ENCODE assay signal across 9 cellular contexts in genomic region chr10:83373659-83374058, GRCh38.
DNase-seq lines count a peak whose midpoint lies in the region; ATAC-seq and TF ChIP-seq lines count a peak whose summit lies in the region.
"Had no signal": no experiment of that assay in that cellular context is flagged by ENCODE, and none has a peak within 500 bp of the region (broad histone marks: within the 10 kb centered on the region; RNA-seq: fewer than 3 reads in every experiment).

No MANE protein-coding gene starts in this region.

- H3K27me3 Mint-ChIP-seq in Caco-2 (ENCODE audit: insufficient read depth, unreplicated experiment) (peaks cover 4% of the 10 kb centered on the region), natural killer cell (ENCODE audit: low read depth in 2 of 2) (no peaks in the 10 kb centered on the region)

- ATAC-seq in HG02610 (IDR thresholded peaks at IDR 0.05; ENCODE audit: unreplicated experiment) (peak; percentile 54), HG02938 (IDR thresholded peaks at IDR 0.05; ENCODE audit: unreplicated experiment) (no peak), HG03135 (IDR thresholded peaks at IDR 0.05; ENCODE audit: unreplicated experiment) (no peak), natural killer cell (no peak)

- POLR2A ChIA-PET in Caco-2 (lab: Charles Lee), result no interaction called here

- intact Hi-C loops in Caco-2 (cut with micrococcal nuclease; ENCODE audit: unreplicated experiment), result loop anchor here (5.0 kb wide), 1 partner anchor 576 kb away; no protein-coding TSS in a partner anchor
- intact Hi-C loops in natural killer cell (cut with micrococcal nuclease), result no loop called here

- H3K36me3 ChIP-seq in Caco-2 (ENCODE audit: control insufficient read depth, insufficient read depth, low read length), result no peaks in the 10 kb centered on the region
- H3K36me3 ChIP-seq: SJSA1 had no signal

- CTCF ChIA-PET in Caco-2 (lab: Charles Lee), result no interaction called here

- BruUV-seq in Caco-2 (replicated peaks; lab: Mats Ljungman, UMichigan), result no TSS peak

- no peaks in the 10 kb centered on the region for H3K4me1 ChIP-seq in Caco-2
- H3K4me1 ChIP-seq: SJSA1 had no signal

- DNase-seq in Caco-2 (peak in 1 of 2 experiments; percentile 43), SKM-1 (lab: John Stamatoyannopoulos, UW; ENCODE audit: unreplicated experiment) (peak; percentile 58), hepatic stellate cell (ENCODE audit: low spot score) (peak; percentile 3), DMS114 treated with DMSO at 0.1 percent for 48 hours (lab: John Stamatoyannopoulos, UW; ENCODE audit: unreplicated experiment) (no peak), natural killer cell (no peak)

- no peaks in the 10 kb centered on the region for H3K27me3 ChIP-seq in Caco-2 (replicated peaks; ENCODE audit: control insufficient read depth, insufficient read depth, low read length)
- H3K27me3 ChIP-seq: SJSA1 had no signal

- no peak overlapping the region for H3K27ac Mint-ChIP-seq in Caco-2 (ENCODE audit: unreplicated experiment)
- H3K27ac Mint-ChIP-seq in natural killer cell, result no peak overlapping the region

- H3K36me3 Mint-ChIP-seq in Caco-2 (ENCODE audit: insufficient read depth, unreplicated experiment), result no peaks in the 10 kb centered on the region
- peaks cover 17% of the 10 kb centered on the region for H3K36me3 Mint-ChIP-seq in natural killer cell

- H3K4me1 Mint-ChIP-seq in Caco-2 (ENCODE audit: low read depth, unreplicated experiment), result no peaks in the 10 kb centered on the region
- H3K4me1 Mint-ChIP-seq in natural killer cell, result no peaks in the 10 kb centered on the region

- H3K9me3 ChIP-seq in Caco-2, result no peaks in the 10 kb centered on the region; the same call in 1 of the 2 replicates

- peak; percentile 27 to 47 for TF ChIP-seq CTCF in Caco-2 (IDR thresholded peaks at IDR 0.05; ENCODE audit: insufficient read depth in 1 of 2, low read depth in 1 of 2, low read length in 1 of 2, severe bottlenecking in 1 of 2, unreplicated experiment in 1 of 2)
- TF ChIP-seq CTCF in natural killer cell (IDR thresholded peaks at IDR 0.05), result no peak

- no peak overlapping the region for H3K4me3 ChIP-seq in Caco-2 (ENCODE audit: low read depth, low read length)
- H3K4me3 ChIP-seq: SJSA1 had no signal

- H3K4me3 Mint-ChIP-seq in Caco-2 (ENCODE audit: unreplicated experiment) (no peak overlapping the region), natural killer cell (no peak overlapping the region)

- no peaks in the 10 kb centered on the region for H3K9me3 Mint-ChIP-seq in Caco-2 (ENCODE audit: unreplicated experiment)
- H3K9me3 Mint-ChIP-seq in natural killer cell, result peaks cover 10 to 31% of the 10 kb centered on the region in 2 donors

Comparison
In these comparisons a context has a peak if more than half of its experiments do, and no peak if none do; other contexts are left out.
1. DNase-seq: peak in SKM-1 (single experiment) and hepatic stellate cell (single experiment); none in DMS114 treated with DMSO at 0.1 percent for 48 hours (single experiment) and natural killer cell (single experiment).